12 cellular contexts compared by ENCODE assay signal in the genomic region with DNA sequence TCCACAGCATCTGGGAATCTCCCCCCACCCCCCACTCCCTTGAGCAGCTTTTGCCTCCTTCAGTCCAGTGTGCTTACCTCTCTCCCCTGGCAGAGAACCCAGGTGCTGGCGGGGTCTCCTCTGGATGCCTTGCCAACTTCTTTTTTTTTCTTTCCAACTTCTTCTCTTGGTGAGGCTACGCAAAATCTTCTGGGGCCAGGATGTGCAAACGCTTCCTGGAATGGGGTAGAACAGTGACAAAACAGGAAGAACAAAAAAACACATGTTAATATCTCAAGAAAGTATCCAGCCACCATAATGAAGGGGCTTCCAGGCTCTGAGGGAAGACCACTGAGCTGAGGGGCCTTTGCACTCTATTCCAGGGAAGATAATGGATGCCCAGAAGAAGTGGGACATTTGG. TPM values are rescaled to one million over a fixed set of nuclear protein-coding genes. Genes with fewer than 3 reads are reported as not detected.
A peak's percentile ranks its signal among the peaks of the same experiment; 100 is the strongest.
DNase-seq lines count a peak whose midpoint lies in the region; ATAC-seq and TF ChIP-seq lines count a peak whose summit lies in the region.
"Had no signal": no experiment of that assay in that cellular context is flagged by ENCODE, and none has a peak within 500 bp of the region (broad histone marks: within the 10 kb centered on the region; RNA-seq: fewer than 3 reads in every experiment).

No MANE protein-coding gene starts in this region.

- CTCF ChIA-PET in activated naive CD4-positive, alpha-beta T cell treated with anti-CD3 and anti-CD28 coated beads for 36 hours (lab: Charles Lee) = interaction anchor here (0.7 to 4.8 kb wide), 22 partner anchors 10 to 257 kb away, joined by 3 to 39 read pairs (median 7); a partner anchor contains a TSS
- CTCF ChIA-PET in activated CD8-positive, alpha-beta T cell treated with anti-CD3 and anti-CD28 coated beads for 36 hours (lab: Charles Lee) = interaction anchor here (0.9 to 7.7 kb wide), 14 partner anchors 7 to 299 kb away, joined by 3 to 82 read pairs (median 10); a partner anchor contains a TSS

- no peak for DNase-seq in activated naive CD4-positive, alpha-beta T cell treated with anti-CD3 and anti-CD28 coated beads for 36 hours
- DNase-seq in activated naive CD4-positive, alpha-beta T cell (lab: John Stamatoyannopoulos, UW) = no peak
- peak; percentile 18 for DNase-seq in activated CD8-positive, alpha-beta T cell treated with anti-CD3 and anti-CD28 coated beads for 36 hours
- DNase-seq in medulla oblongata (ENCODE audit: extremely low spot score) (peak; percentile 33), vagina (ENCODE audit: extremely low spot score in 2 of 2) (no peak), RKO (ENCODE audit: low spot score) (no peak), ecto neural progenitor cell (ENCODE audit: low spot score) (no peak)
- DNase-seq: activated CD4-positive, alpha-beta T cell treated with anti-CD3 and anti-CD28 coated beads, Interleukin-2, amount 50 U/mL, for 1 hour; NCI-H2029 had no signal

- intact Hi-C loops in activated naive CD4-positive, alpha-beta T cell treated with anti-CD3 and anti-CD28 coated beads for 36 hours (cut with micrococcal nuclease) = no loop called here
- intact Hi-C loops in activated CD8-positive, alpha-beta T cell treated with anti-CD3 and anti-CD28 coated beads for 36 hours (cut with micrococcal nuclease) = no loop called here
- intact Hi-C loops in vagina (cut with DNase I) = loop anchor here (2.0 kb wide), 1 partner anchor 46 kb away; no protein-coding TSS in a partner anchor

- peak overlapping the region in 1 of 2 donors; percentile 8 for H3K4me3 ChIP-seq in vagina
- H3K4me3 ChIP-seq: right atrium auricular region had no signal

- POLR2A ChIA-PET in activated CD8-positive, alpha-beta T cell treated with anti-CD3 and anti-CD28 coated beads for 36 hours (lab: Charles Lee) = interaction anchor here (0.6 to 2.1 kb wide), 12 partner anchors 9 to 267 kb away, joined by 3 to 7 read pairs (median 4); no protein-coding TSS in a partner anchor

- H3K27ac Mint-ChIP-seq in activated naive CD4-positive, alpha-beta T cell treated with anti-CD3 and anti-CD28 coated beads for 36 hours = peak overlapping the region; percentile 95
- H3K27ac Mint-ChIP-seq in activated CD8-positive, alpha-beta T cell treated with anti-CD3 and anti-CD28 coated beads for 36 hours = peak overlapping the region; percentile 96

- no peaks in the 10 kb centered on the region for H3K9me3 ChIP-seq in vagina
- H3K9me3 ChIP-seq: breast epithelium, right atrium auricular region had no signal

- ATAC-seq in activated CD8-positive, alpha-beta T cell treated with anti-CD3 and anti-CD28 coated beads for 36 hours = peak; percentile 6
- ATAC-seq in GM21526 (IDR thresholded peaks at IDR 0.05; ENCODE audit: low FRiP score, unreplicated experiment) = no peak

- H3K9me3 Mint-ChIP-seq in activated naive CD4-positive, alpha-beta T cell treated with anti-CD3 and anti-CD28 coated beads for 36 hours = no peaks in the 10 kb centered on the region
- H3K9me3 Mint-ChIP-seq in activated CD8-positive, alpha-beta T cell treated with anti-CD3 and anti-CD28 coated beads for 36 hours = no peaks in the 10 kb centered on the region

- H3K4me1 Mint-ChIP-seq in activated naive CD4-positive, alpha-beta T cell treated with anti-CD3 and anti-CD28 coated beads for 36 hours (ENCODE audit: low read depth) = peaks cover 63% of the 10 kb centered on the region
- H3K4me1 Mint-ChIP-seq in activated CD8-positive, alpha-beta T cell treated with anti-CD3 and anti-CD28 coated beads for 36 hours (ENCODE audit: low read depth) = peaks cover 63% of the 10 kb centered on the region

- peak overlapping the region; percentile 59 for H3K27ac ChIP-seq in vagina
- H3K27ac ChIP-seq: right atrium auricular region had no signal

- TF ChIP-seq POLR2A in vagina (IDR thresholded peaks at IDR 0.05) = no peak

- no peaks in the 10 kb centered on the region for H3K27me3 Mint-ChIP-seq in activated naive CD4-positive, alpha-beta T cell treated with anti-CD3 and anti-CD28 coated beads for 36 hours (ENCODE audit: low read depth)
- H3K27me3 Mint-ChIP-seq in activated CD8-positive, alpha-beta T cell treated with anti-CD3 and anti-CD28 coated beads for 36 hours = no peaks in the 10 kb centered on the region

- H3K4me3 Mint-ChIP-seq in activated naive CD4-positive, alpha-beta T cell treated with anti-CD3 and anti-CD28 coated beads for 36 hours = peak overlapping the region; percentile 75
- H3K4me3 Mint-ChIP-seq in activated CD8-positive, alpha-beta T cell treated with anti-CD3 and anti-CD28 coated beads for 36 hours = peak overlapping the region; percentile 84

- no peaks in the 10 kb centered on the region for H3K27me3 ChIP-seq in vagina
- H3K27me3 ChIP-seq: breast epithelium, right atrium auricular region had no signal

- no peaks in the 10 kb centered on the region for H3K36me3 ChIP-seq in vagina
- H3K36me3 ChIP-seq: breast epithelium, right atrium auricular region had no signal

- H3K36me3 Mint-ChIP-seq in activated naive CD4-positive, alpha-beta T cell treated with anti-CD3 and anti-CD28 coated beads for 36 hours (ENCODE audit: low read depth) = no peaks in the 10 kb centered on the region
- peaks cover 40% of the 10 kb centered on the region for H3K36me3 Mint-ChIP-seq in activated CD8-positive, alpha-beta T cell treated with anti-CD3 and anti-CD28 coated beads for 36 hours (ENCODE audit: low read depth)

- TF ChIP-seq CTCF in activated CD8-positive, alpha-beta T cell treated with anti-CD3 and anti-CD28 coated beads for 36 hours (IDR thresholded peaks at IDR 0.05) = no peak
- TF ChIP-seq CTCF in vagina (IDR thresholded peaks at IDR 0.05) = no peak

- peaks cover 25% of the 10 kb centered on the region for H3K4me1 ChIP-seq in vagina

RNA-seq across cellular contexts. Expression of a gene that starts 53.9 kb away (rescaled TPM):
- total RNA-seq in activated naive CD4-positive, alpha-beta T cell treated with anti-CD3 and anti-CD28 coated beads for 36 hours = 10 to 100 TPM in 1 of 2 experiments, 1 to 10 TPM in 1; 9.5 to 10.1 TPM
- total RNA-seq in activated CD8-positive, alpha-beta T cell treated with anti-CD3 and anti-CD28 coated beads for 36 hours = 10 to 100 TPM; 14.4 to 14.5 TPM
- total RNA-seq in vagina = 71.5 TPM

Comparison
In these comparisons a context has a peak if more than half of its experiments do, and no peak if none do; other contexts are left out.
1. DNase-seq: peak in activated CD8-positive, alpha-beta T cell treated with anti-CD3 and anti-CD28 coated beads for 36 hours (single experiment) and medulla oblongata (single experiment); none in activated naive CD4-positive, alpha-beta T cell treated with anti-CD3 and anti-CD28 coated beads for 36 hours (single experiment), activated naive CD4-positive, alpha-beta T cell (0 of 4), vagina (0 of 2), RKO (single experiment) and ecto neural progenitor cell (single experiment).